1 cellular context compared by ENCODE assay signal in genomic region chr3:134798681-134799311, GRCh38.
TF ChIP-seq lines count a peak whose summit lies in the region.

No MANE protein-coding gene starts in this region.

TF ChIP-seq in GM12878, 131 proteins besides CTCF, POLR2A, EP300 and RAD21 (continued from another document):
- TF ChIP-seq SUPT20H (IDR thresholded peaks at IDR 0.05; ENCODE audit: borderline replicate concordance, control insufficient read depth, low read depth, low read length) (no peak), ESRRA (IDR thresholded peaks at IDR 0.05; ENCODE audit: low read length) (no peak), ZBED1 (IDR thresholded peaks at IDR 0.05; ENCODE audit: borderline replicate concordance) (no peak), MYB (IDR thresholded peaks at IDR 0.05; ENCODE audit: borderline replicate concordance, low read depth, low read length) (no peak), BACH1 (IDR thresholded peaks at IDR 0.05; ENCODE audit: borderline replicate concordance) (peak; percentile 22; the same call in 1 of the 2 replicates), SMAD1 (IDR thresholded peaks at IDR 0.05; ENCODE audit: low read depth, partially characterized antibody) (peak; percentile 49), RCOR1 (conservative IDR thresholded peaks at IDR 0.05; ENCODE audit: low read depth, low read length) (no peak)
- TF ChIP-seq, protein P1, sequence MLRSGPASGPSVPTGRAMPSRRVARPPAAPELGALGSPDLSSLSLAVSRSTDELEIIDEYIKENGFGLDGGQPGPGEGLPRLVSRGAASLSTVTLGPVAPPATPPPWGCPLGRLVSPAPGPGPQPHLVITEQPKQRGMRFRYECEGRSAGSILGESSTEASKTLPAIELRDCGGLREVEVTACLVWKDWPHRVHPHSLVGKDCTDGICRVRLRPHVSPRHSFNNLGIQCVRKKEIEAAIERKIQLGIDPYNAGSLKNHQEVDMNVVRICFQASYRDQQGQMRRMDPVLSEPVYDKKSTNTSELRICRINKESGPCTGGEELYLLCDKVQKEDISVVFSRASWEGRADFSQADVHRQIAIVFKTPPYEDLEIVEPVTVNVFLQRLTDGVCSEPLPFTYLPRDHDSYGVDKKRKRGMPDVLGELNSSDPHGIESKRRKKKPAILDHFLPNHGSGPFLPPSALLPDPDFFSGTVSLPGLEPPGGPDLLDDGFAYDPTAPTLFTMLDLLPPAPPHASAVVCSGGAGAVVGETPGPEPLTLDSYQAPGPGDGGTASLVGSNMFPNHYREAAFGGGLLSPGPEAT (IDR thresholded peaks at IDR 0.05; ENCODE audit: low read depth) = peak; percentile 80
- TF ChIP-seq, protein P2, sequence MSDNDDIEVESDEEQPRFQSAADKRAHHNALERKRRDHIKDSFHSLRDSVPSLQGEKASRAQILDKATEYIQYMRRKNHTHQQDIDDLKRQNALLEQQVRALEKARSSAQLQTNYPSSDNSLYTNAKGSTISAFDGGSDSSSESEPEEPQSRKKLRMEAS (IDR thresholded peaks at IDR 0.05; ENCODE audit: low read depth, low read length) = peak; percentile 52; the same call in 1 of the 2 replicates
- TF ChIP-seq, protein P3, sequence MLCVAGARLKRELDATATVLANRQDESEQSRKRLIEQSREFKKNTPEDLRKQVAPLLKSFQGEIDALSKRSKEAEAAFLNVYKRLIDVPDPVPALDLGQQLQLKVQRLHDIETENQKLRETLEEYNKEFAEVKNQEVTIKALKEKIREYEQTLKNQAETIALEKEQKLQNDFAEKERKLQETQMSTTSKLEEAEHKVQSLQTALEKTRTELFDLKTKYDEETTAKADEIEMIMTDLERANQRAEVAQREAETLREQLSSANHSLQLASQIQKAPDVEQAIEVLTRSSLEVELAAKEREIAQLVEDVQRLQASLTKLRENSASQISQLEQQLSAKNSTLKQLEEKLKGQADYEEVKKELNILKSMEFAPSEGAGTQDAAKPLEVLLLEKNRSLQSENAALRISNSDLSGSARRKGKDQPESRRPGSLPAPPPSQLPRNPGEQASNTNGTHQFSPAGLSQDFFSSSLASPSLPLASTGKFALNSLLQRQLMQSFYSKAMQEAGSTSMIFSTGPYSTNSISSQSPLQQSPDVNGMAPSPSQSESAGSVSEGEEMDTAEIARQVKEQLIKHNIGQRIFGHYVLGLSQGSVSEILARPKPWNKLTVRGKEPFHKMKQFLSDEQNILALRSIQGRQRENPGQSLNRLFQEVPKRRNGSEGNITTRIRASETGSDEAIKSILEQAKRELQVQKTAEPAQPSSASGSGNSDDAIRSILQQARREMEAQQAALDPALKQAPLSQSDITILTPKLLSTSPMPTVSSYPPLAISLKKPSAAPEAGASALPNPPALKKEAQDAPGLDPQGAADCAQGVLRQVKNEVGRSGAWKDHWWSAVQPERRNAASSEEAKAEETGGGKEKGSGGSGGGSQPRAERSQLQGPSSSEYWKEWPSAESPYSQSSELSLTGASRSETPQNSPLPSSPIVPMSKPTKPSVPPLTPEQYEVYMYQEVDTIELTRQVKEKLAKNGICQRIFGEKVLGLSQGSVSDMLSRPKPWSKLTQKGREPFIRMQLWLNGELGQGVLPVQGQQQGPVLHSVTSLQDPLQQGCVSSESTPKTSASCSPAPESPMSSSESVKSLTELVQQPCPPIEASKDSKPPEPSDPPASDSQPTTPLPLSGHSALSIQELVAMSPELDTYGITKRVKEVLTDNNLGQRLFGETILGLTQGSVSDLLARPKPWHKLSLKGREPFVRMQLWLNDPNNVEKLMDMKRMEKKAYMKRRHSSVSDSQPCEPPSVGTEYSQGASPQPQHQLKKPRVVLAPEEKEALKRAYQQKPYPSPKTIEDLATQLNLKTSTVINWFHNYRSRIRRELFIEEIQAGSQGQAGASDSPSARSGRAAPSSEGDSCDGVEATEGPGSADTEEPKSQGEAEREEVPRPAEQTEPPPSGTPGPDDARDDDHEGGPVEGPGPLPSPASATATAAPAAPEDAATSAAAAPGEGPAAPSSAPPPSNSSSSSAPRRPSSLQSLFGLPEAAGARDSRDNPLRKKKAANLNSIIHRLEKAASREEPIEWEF (IDR thresholded peaks at IDR 0.05; ENCODE audit: insufficient replicate concordance, low read depth, low read length) = no peak
- TF ChIP-seq, protein P4, sequence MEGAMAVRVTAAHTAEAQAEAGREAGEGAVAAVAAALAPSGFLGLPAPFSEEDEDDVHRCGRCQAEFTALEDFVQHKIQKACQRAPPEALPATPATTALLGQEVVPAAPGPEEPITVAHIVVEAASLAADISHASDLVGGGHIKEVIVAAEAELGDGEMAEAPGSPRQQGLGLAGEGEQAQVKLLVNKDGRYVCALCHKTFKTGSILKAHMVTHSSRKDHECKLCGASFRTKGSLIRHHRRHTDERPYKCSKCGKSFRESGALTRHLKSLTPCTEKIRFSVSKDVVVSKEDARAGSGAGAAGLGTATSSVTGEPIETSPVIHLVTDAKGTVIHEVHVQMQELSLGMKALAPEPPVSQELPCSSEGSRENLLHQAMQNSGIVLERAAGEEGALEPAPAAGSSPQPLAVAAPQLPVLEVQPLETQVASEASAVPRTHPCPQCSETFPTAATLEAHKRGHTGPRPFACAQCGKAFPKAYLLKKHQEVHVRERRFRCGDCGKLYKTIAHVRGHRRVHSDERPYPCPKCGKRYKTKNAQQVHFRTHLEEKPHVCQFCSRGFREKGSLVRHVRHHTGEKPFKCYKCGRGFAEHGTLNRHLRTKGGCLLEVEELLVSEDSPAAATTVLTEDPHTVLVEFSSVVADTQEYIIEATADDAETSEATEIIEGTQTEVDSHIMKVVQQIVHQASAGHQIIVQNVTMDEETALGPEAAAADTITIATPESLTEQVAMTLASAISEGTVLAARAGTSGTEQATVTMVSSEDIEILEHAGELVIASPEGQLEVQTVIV (IDR thresholded peaks at IDR 0.05; ENCODE audit: borderline replicate concordance, partially characterized antibody) = no peak
TF ChIP-seq in GM12878: peak in this region for 16.
